In genomic region chr7:2757361-2757903, GRCh38 we compare ENCODE assay signal across 1 cellular context.
A peak's percentile ranks its signal among the peaks of the same experiment; 100 is the strongest.
TF ChIP-seq lines count a peak whose summit lies in the region.

No MANE protein-coding gene starts in this region.

TF ChIP-seq in K562, 482 proteins besides CTCF, POLR2A, EP300 and RAD21 (continued from another document and continues in another):
- TF ChIP-seq RBFOX2 (IDR thresholded peaks at IDR 0.05; ENCODE audit: low read depth, low read length) (no peak), POLR2G (IDR thresholded peaks at IDR 0.05; ENCODE audit: low read depth, low read length) (no peak), HMG20A (CRISPR knock-in tag; conservative IDR thresholded peaks at IDR 0.05) (no peak), PRDM10 (IDR thresholded peaks at IDR 0.05; ENCODE audit: partially characterized antibody) (peak; percentile 90), ZNF79 (CRISPR knock-in tag; IDR thresholded peaks at IDR 0.05; ENCODE audit: low read depth) (no peak), ZFP30 (CRISPR knock-in tag; IDR thresholded peaks at IDR 0.05; ENCODE audit: borderline replicate concordance) (no peak), ZNF408 (CRISPR knock-in tag; IDR thresholded peaks at IDR 0.05; ENCODE audit: low read depth) (no peak), VEZF1 (CRISPR knock-in tag; IDR thresholded peaks at IDR 0.05) (no peak), ZNF274 (IDR thresholded peaks at IDR 0.05; ENCODE audit: borderline replicate concordance, low read depth, low read length) (no peak), TAF1 (IDR thresholded peaks at IDR 0.05; ENCODE audit: control insufficient read depth, extremely low read depth, insufficient read depth, low read length, severe bottlenecking) (no peak), SLC30A9 (CRISPR knock-in tag; IDR thresholded peaks at IDR 0.05) (no peak), SMARCB1 (IDR thresholded peaks at IDR 0.05; ENCODE audit: insufficient read length, low read depth) (peak; percentile 90), NR4A1 (CRISPR knock-in tag; IDR thresholded peaks at IDR 0.05) (no peak), NR4A1 (tag; IDR thresholded peaks at IDR 0.05) (peak; percentile 80; the same call in 1 of the 2 replicates), ZNF57 (CRISPR knock-in tag; IDR thresholded peaks at IDR 0.05) (0 out of 2 replicates have a peak, but pooled peaks have one; percentile 23), ZBTB2 (IDR thresholded peaks at IDR 0.05) (0 out of 2 replicates have a peak, but pooled peaks have one; percentile 23), CTCFL (IDR thresholded peaks at IDR 0.05; ENCODE audit: borderline replicate concordance, insufficient read depth, low read depth, low read length, poor library complexity, severe bottlenecking) (no peak)
- TF ChIP-seq, protein P1, sequence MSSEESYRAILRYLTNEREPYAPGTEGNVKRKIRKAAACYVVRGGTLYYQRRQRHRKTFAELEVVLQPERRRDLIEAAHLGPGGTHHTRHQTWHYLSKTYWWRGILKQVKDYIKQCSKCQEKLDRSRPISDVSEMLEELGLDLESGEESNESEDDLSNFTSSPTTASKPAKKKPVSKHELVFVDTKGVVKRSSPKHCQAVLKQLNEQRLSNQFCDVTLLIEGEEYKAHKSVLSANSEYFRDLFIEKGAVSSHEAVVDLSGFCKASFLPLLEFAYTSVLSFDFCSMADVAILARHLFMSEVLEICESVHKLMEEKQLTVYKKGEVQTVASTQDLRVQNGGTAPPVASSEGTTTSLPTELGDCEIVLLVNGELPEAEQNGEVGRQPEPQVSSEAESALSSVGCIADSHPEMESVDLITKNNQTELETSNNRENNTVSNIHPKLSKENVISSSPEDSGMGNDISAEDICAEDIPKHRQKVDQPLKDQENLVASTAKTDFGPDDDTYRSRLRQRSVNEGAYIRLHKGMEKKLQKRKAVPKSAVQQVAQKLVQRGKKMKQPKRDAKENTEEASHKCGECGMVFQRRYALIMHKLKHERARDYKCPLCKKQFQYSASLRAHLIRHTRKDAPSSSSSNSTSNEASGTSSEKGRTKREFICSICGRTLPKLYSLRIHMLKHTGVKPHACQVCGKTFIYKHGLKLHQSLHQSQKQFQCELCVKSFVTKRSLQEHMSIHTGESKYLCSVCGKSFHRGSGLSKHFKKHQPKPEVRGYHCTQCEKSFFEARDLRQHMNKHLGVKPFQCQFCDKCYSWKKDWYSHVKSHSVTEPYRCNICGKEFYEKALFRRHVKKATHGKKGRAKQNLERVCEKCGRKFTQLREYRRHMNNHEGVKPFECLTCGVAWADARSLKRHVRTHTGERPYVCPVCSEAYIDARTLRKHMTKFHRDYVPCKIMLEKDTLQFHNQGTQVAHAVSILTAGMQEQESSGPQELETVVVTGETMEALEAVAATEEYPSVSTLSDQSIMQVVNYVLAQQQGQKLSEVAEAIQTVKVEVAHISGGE (CRISPR knock-in tag; IDR thresholded peaks at IDR 0.05): no peak
- TF ChIP-seq, protein P2, sequence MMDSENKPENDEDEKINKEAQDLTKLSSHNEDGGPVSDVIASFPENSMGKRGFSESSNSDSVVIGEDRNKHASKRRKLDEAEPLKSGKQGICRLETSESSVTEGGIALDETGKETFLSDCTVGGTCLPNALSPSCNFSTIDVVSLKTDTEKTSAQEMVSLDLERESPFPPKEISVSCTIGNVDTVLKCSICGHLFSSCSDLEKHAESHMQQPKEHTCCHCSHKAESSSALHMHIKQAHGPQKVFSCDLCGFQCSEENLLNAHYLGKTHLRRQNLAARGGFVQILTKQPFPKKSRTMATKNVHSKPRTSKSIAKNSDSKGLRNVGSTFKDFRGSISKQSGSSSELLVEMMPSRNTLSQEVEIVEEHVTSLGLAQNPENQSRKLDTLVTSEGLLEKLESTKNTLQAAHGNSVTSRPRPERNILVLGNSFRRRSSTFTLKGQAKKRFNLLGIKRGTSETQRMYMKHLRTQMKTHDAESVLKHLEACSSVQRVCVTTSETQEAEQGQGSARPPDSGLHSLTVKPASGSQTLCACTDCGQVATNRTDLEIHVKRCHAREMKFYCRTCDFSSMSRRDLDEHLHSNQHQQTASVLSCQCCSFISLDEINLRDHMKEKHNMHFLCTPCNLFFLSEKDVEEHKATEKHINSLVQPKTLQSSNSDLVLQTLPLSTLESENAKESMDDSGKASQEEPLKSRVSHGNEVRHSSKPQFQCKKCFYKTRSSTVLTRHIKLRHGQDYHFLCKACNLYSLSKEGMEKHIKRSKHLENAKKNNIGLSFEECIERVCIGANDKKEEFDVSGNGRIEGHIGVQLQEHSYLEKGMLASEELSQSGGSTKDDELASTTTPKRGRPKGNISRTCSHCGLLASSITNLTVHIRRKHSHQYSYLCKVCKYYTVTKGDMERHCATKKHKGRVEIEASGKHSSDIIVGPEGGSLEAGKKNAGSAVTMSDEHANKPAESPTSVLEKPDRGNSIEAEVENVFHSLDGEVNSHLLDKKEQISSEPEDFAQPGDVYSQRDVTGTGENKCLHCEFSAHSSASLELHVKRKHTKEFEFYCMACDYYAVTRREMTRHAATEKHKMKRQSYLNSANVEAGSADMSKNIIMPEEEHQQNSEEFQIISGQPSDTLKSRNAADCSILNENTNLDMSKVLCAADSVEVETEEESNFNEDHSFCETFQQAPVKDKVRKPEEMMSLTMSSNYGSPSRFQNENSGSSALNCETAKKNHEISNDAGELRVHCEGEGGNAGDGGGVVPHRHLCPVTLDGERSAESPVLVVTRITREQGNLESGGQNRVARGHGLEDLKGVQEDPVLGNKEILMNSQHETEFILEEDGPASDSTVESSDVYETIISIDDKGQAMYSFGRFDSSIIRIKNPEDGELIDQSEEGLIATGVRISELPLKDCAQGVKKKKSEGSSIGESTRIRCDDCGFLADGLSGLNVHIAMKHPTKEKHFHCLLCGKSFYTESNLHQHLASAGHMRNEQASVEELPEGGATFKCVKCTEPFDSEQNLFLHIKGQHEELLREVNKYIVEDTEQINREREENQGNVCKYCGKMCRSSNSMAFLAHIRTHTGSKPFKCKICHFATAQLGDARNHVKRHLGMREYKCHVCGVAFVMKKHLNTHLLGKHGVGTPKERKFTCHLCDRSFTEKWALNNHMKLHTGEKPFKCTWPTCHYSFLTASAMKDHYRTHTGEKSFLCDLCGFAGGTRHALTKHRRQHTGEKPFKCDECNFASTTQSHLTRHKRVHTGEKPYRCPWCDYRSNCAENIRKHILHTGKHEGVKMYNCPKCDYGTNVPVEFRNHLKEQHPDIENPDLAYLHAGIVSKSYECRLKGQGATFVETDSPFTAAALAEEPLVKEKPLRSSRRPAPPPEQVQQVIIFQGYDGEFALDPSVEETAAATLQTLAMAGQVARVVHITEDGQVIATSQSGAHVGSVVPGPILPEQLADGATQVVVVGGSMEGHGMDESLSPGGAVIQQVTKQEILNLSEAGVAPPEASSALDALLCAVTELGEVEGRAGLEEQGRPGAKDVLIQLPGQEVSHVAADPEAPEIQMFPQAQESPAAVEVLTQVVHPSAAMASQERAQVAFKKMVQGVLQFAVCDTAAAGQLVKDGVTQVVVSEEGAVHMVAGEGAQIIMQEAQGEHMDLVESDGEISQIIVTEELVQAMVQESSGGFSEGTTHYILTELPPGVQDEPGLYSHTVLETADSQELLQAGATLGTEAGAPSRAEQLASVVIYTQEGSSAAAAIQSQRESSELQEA (IDR thresholded peaks at IDR 0.05; ENCODE audit: low read depth): no peak
